11 cellular contexts compared by ENCODE assay signal in the genomic region with DNA sequence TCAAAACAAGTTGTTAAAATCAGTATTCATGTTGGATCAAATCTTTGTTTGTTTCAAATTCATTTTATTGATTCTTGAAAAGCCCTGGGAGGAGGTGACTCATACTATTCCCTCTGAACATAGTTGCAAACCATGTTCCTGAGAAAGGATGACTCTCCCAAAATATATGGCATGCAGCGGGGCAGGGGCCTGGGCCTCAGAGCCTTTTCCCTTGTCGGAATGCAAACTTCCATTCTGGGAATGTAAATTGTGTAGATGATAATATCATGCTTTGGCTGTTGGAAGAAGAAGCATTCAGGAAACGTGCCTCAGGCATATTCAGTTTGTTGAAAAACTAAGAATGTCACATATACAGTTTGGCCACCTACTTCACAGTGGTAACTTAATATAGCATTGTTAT.
DNase-seq lines count a peak whose midpoint lies in the region; FAIRE-seq and TF ChIP-seq lines count a peak whose summit lies in the region.
"Had no signal": no experiment of that assay in that cellular context is flagged by ENCODE, and none has a peak within 500 bp of the region (broad histone marks: within the 10 kb centered on the region; RNA-seq: fewer than 3 reads in every experiment).

No MANE protein-coding gene starts in this region.

- CTCF ChIA-PET in HEK293 (lab: Yijun Ruan, JAX): interaction anchor here (0.7 kb wide), 1 partner anchor 57 kb away, joined by 3 read pairs; no protein-coding TSS in a partner anchor

- no peaks in the 10 kb centered on the region for H3K36me3 ChIP-seq in HEK293 (ENCODE audit: control insufficient read depth in 2 of 2, insufficient read depth in 1 of 2, low read length in 2 of 2)
- H3K36me3 ChIP-seq: right lobe of liver had no signal

- no peaks in the 10 kb centered on the region for H3K9me3 ChIP-seq in HEK293 (ENCODE audit: control insufficient read depth, insufficient read depth, low read depth, low read length)

- no peak overlapping the region for H3K4me3 ChIP-seq in HEK293 (ENCODE audit: low read depth, low read length)
- H3K4me3 ChIP-seq: right lobe of liver had no signal

- no peak for TF ChIP-seq CTCF in HEK293 (tag by site-specific recombination; IDR thresholded peaks at IDR 0.05)
- TF ChIP-seq CTCF in D721Med (IDR thresholded peaks at IDR 0.05; ENCODE audit: insufficient read depth, missing control alignments): no peak

- no peak overlapping the region for H3K27ac ChIP-seq in HEK293 (ENCODE audit: extremely low read depth, low read depth, low read length)
- H3K27ac ChIP-seq in angular gyrus (ENCODE audit: low read depth, low read length): peak overlapping the region; percentile 39
- H3K27ac ChIP-seq: right lobe of liver had no signal

- POLR2A ChIA-PET in HEK293 (lab: Yijun Ruan, JAX): no interaction called here

- peak; percentile 66 for DNase-seq in foreskin melanocyte
- DNase-seq in superior temporal gyrus (ENCODE audit: extremely low spot score): peak; percentile 26
- no peak for DNase-seq in ACHN
- DNase-seq in NCI-H187 (lab: John Stamatoyannopoulos, UW): no peak
- no peak for DNase-seq in D721Med (ENCODE audit: insufficient read length, low spot score)
- DNase-seq: DND-41, erythroblast, NCI-H524 treated with DMSO at 0.1 percent for 48 hours, right lobe of liver had no signal

- no peaks in the 10 kb centered on the region for H3K4me1 ChIP-seq in HEK293 (ENCODE audit: control insufficient read depth, insufficient read depth, low read length)

- FAIRE-seq in D721Med (lab: Jason Lieb, UNC): no peak

- in situ Hi-C loops in ACHN (cut with HindIII; ENCODE audit: low pct_ligation_motif_present, low pct_unique_long_range_greater_than_20kb, low sequenced_read_pairs): no loop called here

TF ChIP-seq in HEK293, 187 proteins besides CTCF, POLR2A, EP300 and RAD21:
- no peak for TF ChIP-seq ZNF560 (tag by site-specific recombination; IDR thresholded peaks at IDR 0.05; ENCODE audit: borderline replicate concordance)
- TF ChIP-seq TRIM28 (IDR thresholded peaks at IDR 0.05; ENCODE audit: borderline replicate concordance, low read length): 0 out of 2 replicates have a peak, but pooled peaks have one; percentile 19

Comparison
In these comparisons a context has a peak if more than half of its experiments do, and no peak if none do; other contexts are left out.
1. DNase-seq: peak in foreskin melanocyte (single experiment) and superior temporal gyrus (single experiment); none in ACHN (single experiment), NCI-H187 (0 of 2) and D721Med (single experiment).